ENCODE assay signal across 11 cellular contexts in genomic region chr14:68576496-68577244, GRCh38.
A peak's percentile ranks its signal among the peaks of the same experiment; 100 is the strongest.
DNase-seq lines count a peak whose midpoint lies in the region; ATAC-seq and TF ChIP-seq lines count a peak whose summit lies in the region.
"Had no signal": no experiment of that assay in that cellular context is flagged by ENCODE, and none has a peak within 500 bp of the region (broad histone marks: within the 10 kb centered on the region; RNA-seq: fewer than 3 reads in every experiment).

No MANE protein-coding gene starts in this region.

- H3K27ac ChIP-seq in ACC112 (ENCODE audit: low read depth, low read length) (peak overlapping the region; percentile 93), left lung (peak overlapping the region; percentile 72 to 94)

- H3K4me3 ChIP-seq in ACC112 (ENCODE audit: low read depth, low read length): no peak overlapping the region
- H3K4me3 ChIP-seq in astrocyte of the spinal cord (ENCODE audit: low read depth, low read length): no peak overlapping the region
- no peak overlapping the region for H3K4me3 ChIP-seq in left lung

- peaks cover 11% of the 10 kb centered on the region for H3K36me3 Mint-ChIP-seq in HFFc6 (ENCODE audit: low read depth)
- no peaks in the 10 kb centered on the region for H3K36me3 Mint-ChIP-seq in activated CD8-positive, alpha-beta T cell treated with anti-CD3 and anti-CD28 coated beads, Interleukin-2, amount 10 ng/mL, durations not matched to agents 7 days and 5 days (ENCODE audit: low read depth)
- H3K36me3 Mint-ChIP-seq: CD4-positive, alpha-beta memory T cell had no signal

- H3K27ac Mint-ChIP-seq in HFFc6: peak overlapping the region; percentile 93
- no peak overlapping the region for H3K27ac Mint-ChIP-seq in activated CD8-positive, alpha-beta T cell treated with anti-CD3 and anti-CD28 coated beads, Interleukin-2, amount 10 ng/mL, durations not matched to agents 7 days and 5 days
- H3K27ac Mint-ChIP-seq: CD4-positive, alpha-beta memory T cell; WTC11 had no signal

- H3K27me3 Mint-ChIP-seq in HFFc6 (ENCODE audit: insufficient read depth): peaks cover 3% of the 10 kb centered on the region
- no peaks in the 10 kb centered on the region for H3K27me3 Mint-ChIP-seq in activated CD8-positive, alpha-beta T cell treated with anti-CD3 and anti-CD28 coated beads, Interleukin-2, amount 10 ng/mL, durations not matched to agents 7 days and 5 days (ENCODE audit: low read depth)
- H3K27me3 Mint-ChIP-seq: CD4-positive, alpha-beta memory T cell had no signal

- in situ Hi-C loops in astrocyte of the spinal cord (cut with HindIII; ENCODE audit: low sequenced_read_pairs): no loop called here

- peak; percentile 20 for ATAC-seq in left lung
- no peak for ATAC-seq in activated CD8-positive, alpha-beta T cell treated with anti-CD3 and anti-CD28 coated beads, Interleukin-2, amount 10 ng/mL, durations not matched to agents 7 days and 5 days
- ATAC-seq: WTC11 had no signal

- POLR2A ChIA-PET in activated CD8-positive, alpha-beta T cell treated with anti-CD3 and anti-CD28 coated beads, Interleukin-2, amount 10 ng/mL, durations not matched to agents 7 days and 5 days (lab: Charles Lee): no interaction called here

- no peaks in the 10 kb centered on the region for H3K9me3 ChIP-seq in left lung

- peak overlapping the region; percentile 23 for H3K4me3 Mint-ChIP-seq in HFFc6
- H3K4me3 Mint-ChIP-seq in activated CD8-positive, alpha-beta T cell treated with anti-CD3 and anti-CD28 coated beads, Interleukin-2, amount 10 ng/mL, durations not matched to agents 7 days and 5 days: no peak overlapping the region
- H3K4me3 Mint-ChIP-seq: CD4-positive, alpha-beta memory T cell; WTC11 had no signal

- H3K4me1 Mint-ChIP-seq in HFFc6 (ENCODE audit: low read depth): peaks cover 62% of the 10 kb centered on the region
- H3K4me1 Mint-ChIP-seq in activated CD8-positive, alpha-beta T cell treated with anti-CD3 and anti-CD28 coated beads, Interleukin-2, amount 10 ng/mL, durations not matched to agents 7 days and 5 days (ENCODE audit: low read depth): no peaks in the 10 kb centered on the region

- H3K4me1 ChIP-seq in ACC112 (ENCODE audit: control insufficient read depth, insufficient read depth, low read length, unreplicated experiment): peaks cover 45% of the 10 kb centered on the region
- peaks cover 16 to 59% of the 10 kb centered on the region in 2 donors for H3K4me1 ChIP-seq in left lung

- no peaks in the 10 kb centered on the region for H3K79me2 ChIP-seq in ACC112 (ENCODE audit: control insufficient read depth, insufficient read depth, low read length, unreplicated experiment)

- DNase-seq in HFFc6 (peak; percentile 61), astrocyte of the spinal cord (ENCODE audit: low read depth, low spot score) (peak; percentile 41), left lung (peak in 1 of 2 donors; percentile 21), NCI-H2107 treated with DMSO at 0.1 percent for 48 hours (lab: John Stamatoyannopoulos, UW; ENCODE audit: unreplicated experiment) (no peak), 8988T (no peak), head of caudate nucleus (no peak)
- no peak for DNase-seq in activated CD8-positive, alpha-beta T cell treated with anti-CD3 and anti-CD28 coated beads, Interleukin-2, amount 10 ng/mL, durations not matched to agents 7 days and 5 days
- DNase-seq: activated naive CD4-positive, alpha-beta T cell treated with Interleukin-2 at 50 U/mL for 16 hours; CD4-positive, alpha-beta memory T cell had no signal

- no peak for TF ChIP-seq CTCF in HFFc6 (IDR thresholded peaks at IDR 0.05)
- TF ChIP-seq CTCF in astrocyte of the spinal cord (IDR thresholded peaks at IDR 0.05; ENCODE audit: low read depth, low read length): no peak
- no peak for TF ChIP-seq CTCF in left lung (IDR thresholded peaks at IDR 0.05)

- intact Hi-C loops in left lung (cut with DNase I) (no loop called here), head of caudate nucleus (cut with DNase I) (no loop called here)

- H3K27me3 ChIP-seq in ACC112 (ENCODE audit: insufficient read depth, low read length) (no peaks in the 10 kb centered on the region), left lung (no peaks in the 10 kb centered on the region)

- H3K36me3 ChIP-seq in ACC112 (ENCODE audit: insufficient read depth, low read length): no peaks in the 10 kb centered on the region
- no peaks in the 10 kb centered on the region for H3K36me3 ChIP-seq in left lung

- no peak overlapping the region for H2AFZ ChIP-seq in ACC112 (ENCODE audit: low read length, unreplicated experiment)

- CTCF ChIA-PET in activated CD8-positive, alpha-beta T cell treated with anti-CD3 and anti-CD28 coated beads, Interleukin-2, amount 10 ng/mL, durations not matched to agents 7 days and 5 days (lab: Charles Lee): interaction anchor here (0.6 kb wide), 1 partner anchor 129 kb away, joined by 3 read pairs; no protein-coding TSS in a partner anchor

- H3K9me3 Mint-ChIP-seq in HFFc6: peaks cover 8% of the 10 kb centered on the region
- H3K9me3 Mint-ChIP-seq in activated CD8-positive, alpha-beta T cell treated with anti-CD3 and anti-CD28 coated beads, Interleukin-2, amount 10 ng/mL, durations not matched to agents 7 days and 5 days (ENCODE audit: insufficient read depth): no peaks in the 10 kb centered on the region

Comparison
In these comparisons a context has a peak if more than half of its experiments do, and no peak if none do; other contexts are left out.
1. DNase-seq: peak in HFFc6 (single experiment) and astrocyte of the spinal cord (single experiment); none in NCI-H2107 treated with DMSO at 0.1 percent for 48 hours (single experiment), 8988T (single experiment), activated CD8-positive, alpha-beta T cell treated with anti-CD3 and anti-CD28 coated beads, Interleukin-2, amount 10 ng/mL, durations not matched to agents 7 days and 5 days (single experiment) and head of caudate nucleus (0 of 42).